Comparison of ENCODE assay signal across 15 cellular contexts in genomic region chr2:75140288-75140687, GRCh38. TPM values are rescaled to one million over a fixed set of nuclear protein-coding genes. Genes with fewer than 3 reads are reported as not detected.
"Had no signal": no experiment of that assay in that cellular context is flagged by ENCODE, and none has a peak within 500 bp of the region (broad histone marks: within the 10 kb centered on the region; RNA-seq: fewer than 3 reads in every experiment).

No MANE protein-coding gene starts in this region.

- H3K4me1 ChIP-seq: lower lobe of right lung, stomach had no signal

- H3K36me3 ChIP-seq: breast epithelium, lower lobe of right lung, stomach, vagina had no signal

- DNase-seq: activated CD4-positive, alpha-beta memory T cell treated with anti-CD3 and anti-CD28 coated beads, Interleukin-2, amount 10 ng/mL, durations not matched to agents 7 days and 5 days; activated gamma-delta T cell; activated T-cell treated with anti-CD3 and anti-CD28 coated beads, Interleukin-2, amount 50 U/mL, for 48 hours; endodermal cell; erythroblast; foreskin fibroblast; glutamatergic neuron; immature natural killer cell; lower lobe of right lung; naive B cell; stomach had no signal

- H3K27me3 ChIP-seq: breast epithelium, stomach, vagina had no signal

- H3K27ac ChIP-seq: breast epithelium, lower lobe of right lung, stomach, vagina had no signal

- H3K4me3 ChIP-seq: breast epithelium, lower lobe of right lung, stomach, vagina had no signal

- H3K9me3 ChIP-seq: breast epithelium, lower lobe of right lung, stomach, vagina had no signal

RNA-seq across cellular contexts. Expression of gene TACR1, which starts 59.0 kb away (rescaled TPM):
- total RNA-seq: activated CD4-positive, alpha-beta memory T cell treated with anti-CD3 and anti-CD28 coated beads, Interleukin-2, amount 10 ng/mL, durations not matched to agents 7 days and 5 days; chondrocyte; dermis microvascular lymphatic vessel endothelial cell had no signal
